Comparison of ENCODE assay signal across 20 cellular contexts in the genomic region with DNA sequence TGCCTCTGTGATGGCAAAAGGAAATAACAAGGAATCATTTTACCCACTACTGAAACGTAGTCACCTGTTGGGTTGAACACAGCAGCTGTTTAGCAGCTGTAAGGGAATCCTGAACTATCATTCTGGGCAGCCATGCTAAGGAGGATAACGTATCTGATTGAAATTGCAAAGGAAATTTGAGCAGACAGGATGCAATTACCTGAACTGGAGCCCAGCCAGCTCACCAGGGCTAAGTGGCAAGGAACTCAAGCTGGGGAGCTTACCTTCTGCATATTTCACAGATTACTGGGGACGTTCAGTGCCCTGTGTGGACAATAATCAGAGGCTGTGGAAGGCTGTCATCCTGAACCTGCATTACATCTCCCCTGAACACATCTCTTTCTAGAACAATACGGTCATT.
"Had no signal": no experiment of that assay in that cellular context is flagged by ENCODE, and none has a peak within 500 bp of the region (broad histone marks: within the 10 kb centered on the region; RNA-seq: fewer than 3 reads in every experiment).

No MANE protein-coding gene starts in this region.

- H3K4me1 ChIP-seq: body of pancreas had no signal

- H3K27me3 ChIP-seq: body of pancreas, sigmoid colon had no signal

- ATAC-seq: activated CD8-positive, alpha-beta memory T cell treated with anti-CD3 and anti-CD28 coated beads, Interleukin-2, amount 10 ng/mL, durations not matched to agents 7 days and 5 days; activated naive CD4-positive, alpha-beta T cell treated with anti-CD3 and anti-CD28 coated beads, Interleukin-2, amount 50 U/mL, for 72 hours; body of pancreas; left colon; mucosa of descending colon; naive thymus-derived CD8-positive, alpha-beta T cell; stimulated activated naive B cell treated with anti-CD40 and anti-IgM and Interleukin-4, amounts not matched to agents 10 μg/mL and 1 μg/mL and 100 μg/mL, for 72 hours had no signal

- H3K4me3 ChIP-seq: body of pancreas, mucosa of descending colon, sigmoid colon had no signal

- H3K4me3 Mint-ChIP-seq: activated CD8-positive, alpha-beta memory T cell treated with anti-CD3 and anti-CD28 coated beads, Interleukin-2, amount 10 ng/mL, durations not matched to agents 7 days and 5 days; activated T-cell treated with anti-CD3 and anti-CD28 coated beads, Interleukin-2, amount 50 U/mL, for 24 hours; endodermal cell; naive thymus-derived CD8-positive, alpha-beta T cell; stimulated activated naive B cell treated with anti-CD40 and anti-IgM and Interleukin-4, amounts not matched to agents 10 μg/mL and 1 μg/mL and 100 μg/mL, for 72 hours had no signal

- H3K9me3 Mint-ChIP-seq: endodermal cell had no signal

- H3K27ac ChIP-seq: body of pancreas, sigmoid colon had no signal

- H3K27me3 Mint-ChIP-seq: activated CD8-positive, alpha-beta memory T cell treated with anti-CD3 and anti-CD28 coated beads, Interleukin-2, amount 10 ng/mL, durations not matched to agents 7 days and 5 days; activated T-cell treated with anti-CD3 and anti-CD28 coated beads, Interleukin-2, amount 50 U/mL, for 24 hours; stimulated activated naive B cell treated with anti-CD40 and anti-IgM and Interleukin-4, amounts not matched to agents 10 μg/mL and 1 μg/mL and 100 μg/mL, for 72 hours had no signal

- H3K4me1 Mint-ChIP-seq: activated CD8-positive, alpha-beta memory T cell treated with anti-CD3 and anti-CD28 coated beads, Interleukin-2, amount 10 ng/mL, durations not matched to agents 7 days and 5 days; endodermal cell; naive thymus-derived CD8-positive, alpha-beta T cell; stimulated activated naive B cell treated with anti-CD40 and anti-IgM and Interleukin-4, amounts not matched to agents 10 μg/mL and 1 μg/mL and 100 μg/mL, for 72 hours had no signal

- H3K36me3 ChIP-seq: sigmoid colon had no signal

- DNase-seq: activated CD4-positive, alpha-beta T cell treated with anti-CD3 and anti-CD28 coated beads, Interleukin-2, amount 50 U/mL, for 4 hours; activated CD4-positive, CD25-positive, alpha-beta regulatory T cell treated with anti-CD3 and anti-CD28 coated beads, Interleukin-2, amount 50 U/mL, for 72 hours; activated CD8-positive, alpha-beta memory T cell treated with anti-CD3 and anti-CD28 coated beads, Interleukin-2, amount 10 ng/mL, durations not matched to agents 7 days and 5 days; activated effector memory CD4-positive, alpha-beta T cell treated with anti-CD3 and anti-CD28 coated beads, Interleukin-2, amount 50 U/mL, for 16 hours; activated T-cell treated with anti-CD3 and anti-CD28 coated beads, Interleukin-2, amount 50 U/mL, for 24 hours; amniotic stem cell; cerebellar nuclear complex; dermis blood vessel endothelial cell; endodermal cell; hypothalamus; left colon; mucosa of descending colon; naive thymus-derived CD8-positive, alpha-beta T cell; sigmoid colon; stimulated activated CD4-positive, alpha-beta T cell treated with anti-CD3 and anti-CD28 coated beads, Interleukin-2, amount 100 ng/mL, for 24 hours; stimulated activated naive B cell treated with anti-CD40 and anti-IgM and Interleukin-4, amounts not matched to agents 10 μg/mL and 1 μg/mL and 100 μg/mL, for 72 hours; substantia nigra; trophoblast cell had no signal

- H3K27ac Mint-ChIP-seq: activated CD8-positive, alpha-beta memory T cell treated with anti-CD3 and anti-CD28 coated beads, Interleukin-2, amount 10 ng/mL, durations not matched to agents 7 days and 5 days; activated naive CD4-positive, alpha-beta T cell treated with anti-CD3 and anti-CD28 coated beads, Interleukin-2, amount 50 U/mL, for 72 hours; activated T-cell treated with anti-CD3 and anti-CD28 coated beads, Interleukin-2, amount 50 U/mL, for 24 hours; endodermal cell; naive thymus-derived CD8-positive, alpha-beta T cell; stimulated activated naive B cell treated with anti-CD40 and anti-IgM and Interleukin-4, amounts not matched to agents 10 μg/mL and 1 μg/mL and 100 μg/mL, for 72 hours had no signal

- H3K36me3 Mint-ChIP-seq: activated CD8-positive, alpha-beta memory T cell treated with anti-CD3 and anti-CD28 coated beads, Interleukin-2, amount 10 ng/mL, durations not matched to agents 7 days and 5 days; activated naive CD4-positive, alpha-beta T cell treated with anti-CD3 and anti-CD28 coated beads, Interleukin-2, amount 50 U/mL, for 72 hours; naive thymus-derived CD8-positive, alpha-beta T cell; stimulated activated naive B cell treated with anti-CD40 and anti-IgM and Interleukin-4, amounts not matched to agents 10 μg/mL and 1 μg/mL and 100 μg/mL, for 72 hours had no signal

- H3K9me3 ChIP-seq: body of pancreas, mucosa of descending colon, sigmoid colon had no signal
